ENCODE assay signal across 8 cellular contexts in genomic region chr4:145132521-145133098, GRCh38. TPM values are rescaled to one million over a fixed set of nuclear protein-coding genes. Genes with fewer than 3 reads are reported as not detected.
DNase-seq lines count a peak whose midpoint lies in the region; ATAC-seq and TF ChIP-seq lines count a peak whose summit lies in the region.

No MANE protein-coding gene starts in this region.

- no peaks in the 10 kb centered on the region for H3K4me1 ChIP-seq in CD8-positive, alpha-beta T cell (ENCODE audit: insufficient read depth, low read length)
- peaks cover 0 to 3% of the 10 kb centered on the region in 2 donors for H3K4me1 ChIP-seq in thyroid gland
- peaks cover 3% of the 10 kb centered on the region for H3K4me1 ChIP-seq in ovary (ENCODE audit: insufficient read depth)

- peaks cover 39% of the 10 kb centered on the region for H3K4me1 Mint-ChIP-seq in CD8-positive, alpha-beta T cell (ENCODE audit: low read depth)
- H3K4me1 Mint-ChIP-seq in WTC11 = no peaks in the 10 kb centered on the region
- peaks cover 14 to 23% of the 10 kb centered on the region in 2 donors for H3K4me1 Mint-ChIP-seq in natural killer cell

- CTCF ChIA-PET in CD8-positive, alpha-beta T cell (lab: Charles Lee) = no interaction called here
- CTCF ChIA-PET in WTC11 (lab: Charles Lee) = no interaction called here

- no peak for TF ChIP-seq EP300 in ovary (IDR thresholded peaks at IDR 0.05)

- no peaks in the 10 kb centered on the region for H3K27me3 Mint-ChIP-seq in CD8-positive, alpha-beta T cell (ENCODE audit: low read depth)
- H3K27me3 Mint-ChIP-seq in WTC11 (ENCODE audit: low read depth) (no peaks in the 10 kb centered on the region), natural killer cell (ENCODE audit: low read depth in 2 of 2) (no peaks in the 10 kb centered on the region)

- no peak for TF ChIP-seq CTCF in CD8-positive, alpha-beta T cell (IDR thresholded peaks at IDR 0.05)
- TF ChIP-seq CTCF in WTC11 (IDR thresholded peaks at IDR 0.05) (no peak), natural killer cell (IDR thresholded peaks at IDR 0.05) (no peak), thyroid gland (IDR thresholded peaks at IDR 0.05) (no peak), ovary (IDR thresholded peaks at IDR 0.05) (no peak)

- no peaks in the 10 kb centered on the region for H3K27me3 ChIP-seq in CD8-positive, alpha-beta T cell (ENCODE audit: insufficient read depth, low read length)
- H3K27me3 ChIP-seq in thyroid gland (no peaks in the 10 kb centered on the region), ovary (no peaks in the 10 kb centered on the region)

- no peaks in the 10 kb centered on the region for H3K9me3 ChIP-seq in CD8-positive, alpha-beta T cell (ENCODE audit: low read length)
- H3K9me3 ChIP-seq in thyroid gland (no peaks in the 10 kb centered on the region), ovary (no peaks in the 10 kb centered on the region)

- POLR2A ChIA-PET in CD8-positive, alpha-beta T cell (lab: Charles Lee) = no interaction called here
- POLR2A ChIA-PET in WTC11 (lab: Charles Lee) = interaction anchor here (0.7 kb wide), 1 partner anchor 389 kb away, joined by 3 read pairs; no protein-coding TSS in a partner anchor

- no peak overlapping the region for H3K4me3 ChIP-seq in CD8-positive, alpha-beta T cell (ENCODE audit: low read depth, low read length)
- H3K4me3 ChIP-seq in thyroid gland (replicated peaks in 1 of 3) (no peak overlapping the region), ovary (no peak overlapping the region)

- no peak for ATAC-seq in CD8-positive, alpha-beta T cell
- peak; percentile 70 for ATAC-seq in GM19025 (IDR thresholded peaks at IDR 0.05; ENCODE audit: low read depth, unreplicated experiment)
- peak; percentile 64 for ATAC-seq in HG03095 (IDR thresholded peaks at IDR 0.05; ENCODE audit: unreplicated experiment)
- no peak for ATAC-seq in WTC11
- ATAC-seq in natural killer cell = no peak

- peak overlapping the region; percentile 83 for H3K27ac Mint-ChIP-seq in CD8-positive, alpha-beta T cell
- H3K27ac Mint-ChIP-seq in WTC11 (peak overlapping the region; percentile 79), natural killer cell (peak overlapping the region; percentile 17 to 51)

- peaks cover 56% of the 10 kb centered on the region for H3K36me3 Mint-ChIP-seq in CD8-positive, alpha-beta T cell
- H3K36me3 Mint-ChIP-seq in WTC11 (peaks cover 18% of the 10 kb centered on the region), natural killer cell (peaks cover 15% of the 10 kb centered on the region)

- intact Hi-C loops in CD8-positive, alpha-beta T cell (cut with DNase I, micrococcal nuclease) = no loop called here
- intact Hi-C loops in natural killer cell (cut with micrococcal nuclease) = no loop called here
- intact Hi-C loops in thyroid gland (cut with DNase I) = no loop called here
- intact Hi-C loops in ovary (cut with DNase I) = no loop called here

- no peaks in the 10 kb centered on the region for H3K36me3 ChIP-seq in CD8-positive, alpha-beta T cell (ENCODE audit: insufficient read depth, low read length)
- peaks cover 2% of the 10 kb centered on the region in 2 donors for H3K36me3 ChIP-seq in thyroid gland
- H3K36me3 ChIP-seq in ovary = no peaks in the 10 kb centered on the region

- no peak for DNase-seq in CD8-positive, alpha-beta T cell
- DNase-seq in WTC11 (ENCODE audit: low spot score) (no peak), natural killer cell (no peak), GM19238 (ENCODE audit: insufficient read length, low spot score) (no peak), thyroid gland (no peak), ovary (no peak)

- TF ChIP-seq POLR2A in thyroid gland (IDR thresholded peaks at IDR 0.05) = no peak
- TF ChIP-seq POLR2A in ovary (IDR thresholded peaks at IDR 0.05) = no peak

- no peak overlapping the region for H3K27ac ChIP-seq in CD8-positive, alpha-beta T cell (ENCODE audit: low read depth, low read length)
- H3K27ac ChIP-seq in thyroid gland (no peak overlapping the region), ovary (no peak overlapping the region)

- no peaks in the 10 kb centered on the region for H3K9me3 Mint-ChIP-seq in CD8-positive, alpha-beta T cell
- H3K9me3 Mint-ChIP-seq in WTC11 = no peaks in the 10 kb centered on the region
- no peaks in the 10 kb centered on the region for H3K9me3 Mint-ChIP-seq in natural killer cell

- H3K4me3 Mint-ChIP-seq in CD8-positive, alpha-beta T cell = no peak overlapping the region
- H3K4me3 Mint-ChIP-seq in WTC11 (no peak overlapping the region), natural killer cell (no peak overlapping the region)

- 62 to 68% methylated on average over 4 of the region's 4 CpGs for WGBS in thyroid gland, 2 donors
- WGBS in ovary, 3 donors = 46 to 58% (median 46%) methylated on average over 4 of the region's 4 CpGs

TF ChIP-seq in WTC11, 78 proteins besides CTCF, POLR2A, EP300 and RAD21 (continues in another document):
- no peak for TF ChIP-seq JAZF1 (CRISPR knock-in tag; IDR thresholded peaks at IDR 0.05)
- TF ChIP-seq ZBTB43 (CRISPR knock-in tag; IDR thresholded peaks at IDR 0.05) = no peak
- no peak for TF ChIP-seq ATF6 (CRISPR knock-in tag; IDR thresholded peaks at IDR 0.05)
- TF ChIP-seq ARID4B (CRISPR knock-in tag; IDR thresholded peaks at IDR 0.05; ENCODE audit: borderline replicate concordance) = no peak

RNA-seq across cellular contexts. Expression of gene ABCE1, which starts 34.5 kb away (rescaled TPM):
- 10 to 100 TPM; 68.8 to 70.9 TPM for total RNA-seq in CD8-positive, alpha-beta T cell
- total RNA-seq in WTC11 (2021) (91.8 to 114 TPM (median 97.9 TPM) in 3 replicates), natural killer cell (10 to 100 TPM; 25.8 to 33.8 (median 31.7) TPM), thyroid gland (10 to 100 TPM; 53.7 to 70.2 (median 64.7) TPM), ovary (10 to 100 TPM; 39.1 to 70.1 (median 51.8) TPM)
- polyA plus RNA-seq in ovary = 10 to 100 TPM; 20.4 to 29.2 TPM

RNA-seq across cellular contexts. Expression of gene ANAPC10, which starts 34.6 kb away (rescaled TPM):
- total RNA-seq in CD8-positive, alpha-beta T cell = 10 to 100 TPM; 24.5 to 26.7 TPM
- total RNA-seq in WTC11 (2021) = 17.7 to 20.8 TPM (median 18.2 TPM) in 3 replicates
- 10 to 100 TPM; 27.9 to 37.7 (median 37.7) TPM for total RNA-seq in natural killer cell
- total RNA-seq in thyroid gland = 10 to 100 TPM; 35.1 to 80.8 (median 47.9) TPM
- 10 to 100 TPM; 13.3 to 27.8 (median 18.9) TPM for total RNA-seq in ovary
- 10 to 100 TPM; 18.3 to 20.2 TPM for polyA plus RNA-seq in ovary

RNA-seq across cellular contexts. Expression of gene OTUD4, which starts 47.8 kb away (rescaled TPM):
- 10 to 100 TPM; 67.5 to 70.6 TPM for total RNA-seq in CD8-positive, alpha-beta T cell
- 38.7 to 44.6 TPM (median 40.7 TPM) in 3 replicates for total RNA-seq in WTC11 (2021)
- 10 to 100 TPM; 60.0 to 73.3 (median 71.6) TPM for total RNA-seq in natural killer cell
- total RNA-seq in thyroid gland = 10 to 100 TPM; 28.5 to 43.7 (median 32.6) TPM
- 10 to 100 TPM; 23.5 to 37.1 (median 33.3) TPM for total RNA-seq in ovary
- 10 to 100 TPM; 10.8 to 19.9 TPM for polyA plus RNA-seq in ovary

Comparison
In these comparisons a context has a peak if more than half of its experiments do, and no peak if none do; other contexts are left out.
1. ATAC-seq: peak in GM19025 (single experiment) and HG03095 (single experiment); none in CD8-positive, alpha-beta T cell (single experiment), WTC11 (single experiment) and natural killer cell (0 of 3).
2. Peak in every context shown above with its lines, with median percentiles within 50 percentile points of each other: H3K27ac Mint-ChIP-seq.